Comparison of ENCODE assay signal across 16 cellular contexts in genomic region chr2:54416166-54416798, GRCh38. TPM values are rescaled to one million over a fixed set of nuclear protein-coding genes. Genes with fewer than 3 reads are reported as not detected.
DNase-seq lines count a peak whose midpoint lies in the region; ATAC-seq, FAIRE-seq and TF ChIP-seq lines count a peak whose summit lies in the region.
"Had no signal": no experiment of that assay in that cellular context is flagged by ENCODE, and none has a peak within 500 bp of the region (broad histone marks: within the 10 kb centered on the region; RNA-seq: fewer than 3 reads in every experiment).

No MANE protein-coding gene starts in this region.

- H3K36me3 Mint-ChIP-seq in activated naive CD8-positive, alpha-beta T cell treated with anti-CD3 and anti-CD28 coated beads for 36 hours, result no peaks in the 10 kb centered on the region
- H3K36me3 Mint-ChIP-seq: naive thymus-derived CD8-positive, alpha-beta T cell; T-cell had no signal

- no peak overlapping the region for H3K9ac ChIP-seq in K562 (ENCODE audit: insufficient read depth in 1 of 2, low read depth in 2 of 2, low read length in 2 of 2)

- H3K27me3 ChIP-seq in K562 (ENCODE audit: control insufficient read depth in 2 of 2, insufficient read depth in 2 of 2, low read length in 2 of 2), result peaks cover 0 to 3% of the 10 kb centered on the region in 2 experiments; a peak in 1 of 5 replicates
- H3K27me3 ChIP-seq in prostate gland (replicated peaks; ENCODE audit: insufficient read depth), result no peaks in the 10 kb centered on the region

- ATAC-seq in K562 (peak; percentile 56), left cardiac atrium (peak; percentile 60 to 82)
- ATAC-seq: naive thymus-derived CD8-positive, alpha-beta T cell; T-cell had no signal

- CTCF ChIA-PET in K562 (lab: Yijun Ruan, JAX; ENCODE audit: low intra/inter-chr PET ratio), result no interaction called here

- no peak overlapping the region for H3K27ac Mint-ChIP-seq in activated naive CD8-positive, alpha-beta T cell treated with anti-CD3 and anti-CD28 coated beads for 36 hours
- H3K27ac Mint-ChIP-seq: naive thymus-derived CD8-positive, alpha-beta T cell; T-cell had no signal

- H3K4me1 ChIP-seq in K562 (replicated peaks in 1 of 2; ENCODE audit: control insufficient read depth in 2 of 2, insufficient read depth in 2 of 2, low read length in 2 of 2) (peaks cover 0 to 10% of the 10 kb centered on the region in 2 experiments; a peak in 2 of 5 replicates), prostate gland (replicated peaks) (no peaks in the 10 kb centered on the region)

- no peaks in the 10 kb centered on the region for H3K9me1 ChIP-seq in K562 (ENCODE audit: control insufficient read depth, insufficient read depth, low read length)

- in situ Hi-C loops in K562 (cut with MboI), result no loop called here

- TF ChIP-seq EP300 in K562 (IDR thresholded peaks at IDR 0.05; ENCODE audit: low read length), result no peak

- H3K4me2 ChIP-seq in K562 (ENCODE audit: insufficient read depth, low read length), result peak overlapping the region; percentile 4; the same call in 1 of the 2 replicates

- H2AFZ ChIP-seq in K562 (ENCODE audit: low read depth, low read length), result peak overlapping the region; percentile 74

- FAIRE-seq in H54 (lab: Jason Lieb, UNC), result peak; percentile 64
- no peak for FAIRE-seq in K562 (lab: Jason Lieb, UNC)

- TF ChIP-seq CTCF in K562 (IDR thresholded peaks at IDR 0.05 in 2 of 3, conservative IDR thresholded peaks at IDR 0.05 in 1 of 3; ENCODE audit: insufficient read depth in 2 of 3, low read depth in 1 of 3, low read length in 3 of 3) (no peak), prostate gland (IDR thresholded peaks at IDR 0.05) (no peak)

- no peaks in the 10 kb centered on the region for H3K9me3 Mint-ChIP-seq in activated naive CD8-positive, alpha-beta T cell treated with anti-CD3 and anti-CD28 coated beads for 36 hours
- H3K9me3 Mint-ChIP-seq: naive thymus-derived CD8-positive, alpha-beta T cell; T-cell had no signal

- DNase-seq in H54 (ENCODE audit: insufficient read length, low spot score) (no peak), K562 (ENCODE audit: extremely low read depth in 1 of 4, low spot score in 3 of 4) (peak in 1 of 4 experiments; percentile 16), left cardiac atrium (peak; percentile 62), prostate gland (ENCODE audit: low spot score) (peak; percentile 33), CD1c-positive myeloid dendritic cell (ENCODE audit: extremely low spot score) (no peak), NOMO-1 (lab: John Stamatoyannopoulos, UW; ENCODE audit: unreplicated experiment in 2 of 2) (no peak)
- no peak for DNase-seq in stimulated activated CD4-positive, alpha-beta T cell treated with anti-CD3 and anti-CD28 coated beads, Interleukin-4, amount 100 ng/mL, for 1 hour
- no peak for DNase-seq in activated naive CD8-positive, alpha-beta T cell treated with anti-CD3 and anti-CD28 coated beads for 36 hours
- DNase-seq: activated T-cell treated with anti-CD3 and anti-CD28 coated beads for 4 hours; central memory CD4-positive, alpha-beta T cell; HCEC 1CT; head of caudate nucleus; naive thymus-derived CD8-positive, alpha-beta T cell; NCI-H1092; stimulated activated CD4-positive, alpha-beta T cell treated with anti-CD3 and anti-CD28 coated beads, Interleukin-4, amount 100 ng/mL, for 24 hours; T-cell had no signal

- no peak overlapping the region for H3K4me3 Mint-ChIP-seq in activated naive CD8-positive, alpha-beta T cell treated with anti-CD3 and anti-CD28 coated beads for 36 hours
- H3K4me3 Mint-ChIP-seq: naive thymus-derived CD8-positive, alpha-beta T cell; T-cell had no signal

- peak overlapping the region; percentile 40; the same call in 2 of the 3 replicates for H3K27ac ChIP-seq in K562 (ENCODE audit: extremely low read depth, low read depth, low read length)
- H3K27ac ChIP-seq in prostate gland, result peak overlapping the region in 1 of 2 donors; percentile 20

- H3K4me3 ChIP-seq in K562, result no peak overlapping the region
- no peak overlapping the region for H3K4me3 ChIP-seq in prostate gland

- no peaks in the 10 kb centered on the region for H3K36me3 ChIP-seq in K562 (ENCODE audit: control insufficient read depth, insufficient read depth, low read length)
- H3K36me3 ChIP-seq in prostate gland, result no peaks in the 10 kb centered on the region

- H3K9me3 ChIP-seq in K562 (replicated peaks; ENCODE audit: control insufficient read depth, insufficient read depth, low read depth, low read length) (no peaks in the 10 kb centered on the region), prostate gland (no peaks in the 10 kb centered on the region)

- 3% methylated on average over 9 of the region's 9 CpGs for WGBS in K562 (ENCODE audit: insufficient coverage, low coverage, missing lambda C conversion rate)
- WGBS in prostate gland, result 53% methylated on average over 9 of the region's 9 CpGs

- H4K20me1 ChIP-seq in K562 (replicated peaks; ENCODE audit: control insufficient read depth, insufficient read depth, low read length), result no peaks in the 10 kb centered on the region

- POLR2A ChIA-PET in K562 (lab: Yijun Ruan, JAX), result no interaction called here

- no peaks in the 10 kb centered on the region for H3K79me2 ChIP-seq in K562 (ENCODE audit: control insufficient read depth, insufficient read depth, low read length)

- TF ChIP-seq RAD21 in K562 (CRISPR knock-in tag; conservative IDR thresholded peaks at IDR 0.05 in 1 of 2, IDR thresholded peaks at IDR 0.05 in 1 of 2), result no peak

- H3K27me3 Mint-ChIP-seq in activated naive CD8-positive, alpha-beta T cell treated with anti-CD3 and anti-CD28 coated beads for 36 hours, result peaks cover 8% of the 10 kb centered on the region

- no TSS peak for BruUV-seq in K562 (replicated peaks; lab: Mats Ljungman, UMichigan)

- intact Hi-C loops in K562 (cut with micrococcal nuclease) (no loop called here), left cardiac atrium (cut with DNase I) (no loop called here), prostate gland (cut with DNase I) (no loop called here)

- H3K4me1 Mint-ChIP-seq in activated naive CD8-positive, alpha-beta T cell treated with anti-CD3 and anti-CD28 coated beads for 36 hours, result no peaks in the 10 kb centered on the region

- no peak for TF ChIP-seq POLR2A in H54 (IDR thresholded peaks at IDR 0.05; ENCODE audit: low read depth, low read length)
- no peak for TF ChIP-seq POLR2A in K562 (conservative IDR thresholded peaks at IDR 0.05)
- TF ChIP-seq POLR2A in prostate gland (IDR thresholded peaks at IDR 0.05), result no peak

TF ChIP-seq in K562, 482 proteins besides CTCF, POLR2A, EP300 and RAD21 (continues in another document):
- TF ChIP-seq SLC30A9 (CRISPR knock-in tag; IDR thresholded peaks at IDR 0.05), result no peak
- TF ChIP-seq PBX2 (CRISPR knock-in tag; IDR thresholded peaks at IDR 0.05; ENCODE audit: low read depth), result no peak
- 0 out of 2 replicates have a peak, but pooled peaks have one; percentile 25 for TF ChIP-seq PBX2 (tag; conservative IDR thresholded peaks at IDR 0.05; ENCODE audit: low read depth)
- no peak for TF ChIP-seq HEY1 (CRISPR knock-in tag; IDR thresholded peaks at IDR 0.05; ENCODE audit: borderline replicate concordance)

RNA-seq across cellular contexts. Expression of gene SPTBN1, which starts 39.8 kb away (rescaled TPM):
- total RNA-seq in K562 (2011; cell fraction: chromatin; rRNA removed; ENCODE audit: low replicate concordance), result 34.6 and 62.2 TPM in 2 replicates
- 19.0 and 22.5 TPM in 2 replicates for total RNA-seq in K562 (2011; cell fraction: nucleolus; rRNA removed)
- total RNA-seq in K562 (2011; cell fraction: nucleoplasm; rRNA removed), result 39.6 and 60.9 TPM in 2 replicates
- total RNA-seq in K562 (2014; rRNA removed) (44.7 and 50.1 TPM in 2 replicates), K562 (2014; rRNA removed; fragmentation: Illumina TruSeq; extraction: Trizol) (34.4 and 35.3 TPM in 2 replicates), K562 (2015; rRNA removed; fragmentation: Illumina TruSeq; extraction: Trizol) (53.1 and 53.7 TPM in 2 replicates), K562 (2021) (56.6 and 66.8 TPM in 2 replicates), left cardiac atrium (100 to 1,000 TPM; 329 to 332 TPM), prostate gland (100 to 1,000 TPM; 146 to 348 TPM)
- polyA plus RNA-seq in K562 (2011; rRNA removed) (10.0 and 12.3 TPM in 2 replicates), K562 (2014; fragmentation: Illumina TruSeq; extraction: Trizol) (30.3 and 31.4 TPM in 2 replicates), K562 (2014; fragmentation: Nextera tagmentation; extraction: Ambion mirVana) (10 to 100 TPM in 1 of 2 experiments, 1 to 10 TPM in 1; 8.9 to 16.8 TPM), K562 (2014; rRNA removed) (22.5 and 25.2 TPM in 2 replicates)
- 4.5 and 5.6 TPM in 2 replicates for polyA plus RNA-seq in K562 (2011; cell fraction: cytosol; rRNA removed)
- 37.2 and 71.1 TPM in 2 replicates for polyA plus RNA-seq in K562 (2011; cell fraction: nucleus; rRNA removed)
- polyA plus RNA-seq in K562 (2012), result 38.4 and 48.5 TPM in 2 replicates
- 28.4 and 38.6 TPM in 2 replicates for polyA minus RNA-seq in K562 (2011; rRNA and poly(A)+ RNA removed)
- 19.4 and 23.3 TPM in 2 replicates for polyA minus RNA-seq in K562 (2011; cell fraction: cytosol; rRNA and poly(A)+ RNA removed)
- polyA minus RNA-seq in K562 (2011; cell fraction: nucleus; rRNA and poly(A)+ RNA removed), result 21.3 and 77.5 TPM in 2 replicates
- 10 to 100 TPM; 87.0 to 88.3 TPM for total RNA-seq in activated naive CD8-positive, alpha-beta T cell treated with anti-CD3 and anti-CD28 coated beads for 36 hours

Comparison
In these comparisons a context has a peak if more than half of its experiments do, and no peak if none do; other contexts are left out.
1. DNase-seq: peak in left cardiac atrium (single experiment) and prostate gland (single experiment); none in H54 (single experiment), stimulated activated CD4-positive, alpha-beta T cell treated with anti-CD3 and anti-CD28 coated beads, Interleukin-4, amount 100 ng/mL, for 1 hour (single experiment), activated naive CD8-positive, alpha-beta T cell treated with anti-CD3 and anti-CD28 coated beads for 36 hours (single experiment), CD1c-positive myeloid dendritic cell (single experiment) and NOMO-1 (0 of 2).